In genomic region chr12:750356-751191, GRCh38 we compare ENCODE assay signal across 8 cellular contexts. TPM values are rescaled to one million over a fixed set of nuclear protein-coding genes. Genes with fewer than 3 reads are reported as not detected.
A peak's percentile ranks its signal among the peaks of the same experiment; 100 is the strongest.
DNase-seq lines count a peak whose midpoint lies in the region; ATAC-seq and TF ChIP-seq lines count a peak whose summit lies in the region.

No MANE protein-coding gene starts in this region.

- no peaks in the 10 kb centered on the region for H3K27me3 ChIP-seq in right atrium auricular region

- no peaks in the 10 kb centered on the region for H3K9me3 ChIP-seq in right atrium auricular region

- H3K4me1 ChIP-seq in right atrium auricular region, result peaks cover 0 to 18% of the 10 kb centered on the region in 2 donors

- H3K27ac ChIP-seq in right atrium auricular region (peak overlapping the region; percentile 99), angular gyrus (ENCODE audit: low read depth, low read length) (peak overlapping the region; percentile 95)

- DNase-seq in right atrium auricular region (ENCODE audit: low spot score), result no peak
- DNase-seq in Right ventricle myocardium superior, result no peak
- peak; percentile 42 for DNase-seq in medulla oblongata (ENCODE audit: extremely low spot score)
- no peak for DNase-seq in NCI-H2196 (lab: John Stamatoyannopoulos, UW; ENCODE audit: unreplicated experiment)
- no peak for DNase-seq in D341Med (ENCODE audit: low spot score)

- no peaks in the 10 kb centered on the region for H3K36me3 ChIP-seq in right atrium auricular region

- intact Hi-C loops in Right ventricle myocardium superior (cut with DNase I), result loop anchor here (5.0 to 10.0 kb wide), 4 partner anchors 64 to 178 kb away; no protein-coding TSS in a partner anchor

- peak overlapping the region; percentile 87 to 88 for H3K4me3 ChIP-seq in right atrium auricular region

- ATAC-seq in Right ventricle myocardium superior (ENCODE audit: poor library complexity) (no peak), HG03469 (IDR thresholded peaks at IDR 0.05; ENCODE audit: unreplicated experiment) (no peak), GM19452 (IDR thresholded peaks at IDR 0.05; ENCODE audit: unreplicated experiment) (no peak)

- no peak for TF ChIP-seq CTCF in right atrium auricular region (IDR thresholded peaks at IDR 0.05)

RNA-seq across cellular contexts. Expression of gene WNK1, which starts 1.8 kb away (rescaled TPM):
- 100 to 1,000 TPM; 195 to 215 TPM for total RNA-seq in right atrium auricular region
- 294 TPM for total RNA-seq in Right ventricle myocardium superior
